1 cellular context compared by ENCODE assay signal in genomic region chr2:14079576-14079975, GRCh38.
TF ChIP-seq lines count a peak whose summit lies in the region.

No MANE protein-coding gene starts in this region.

TF ChIP-seq in GM12878, 131 proteins besides CTCF, POLR2A, EP300 and RAD21 (continued from another document):
- TF ChIP-seq, protein P1, sequence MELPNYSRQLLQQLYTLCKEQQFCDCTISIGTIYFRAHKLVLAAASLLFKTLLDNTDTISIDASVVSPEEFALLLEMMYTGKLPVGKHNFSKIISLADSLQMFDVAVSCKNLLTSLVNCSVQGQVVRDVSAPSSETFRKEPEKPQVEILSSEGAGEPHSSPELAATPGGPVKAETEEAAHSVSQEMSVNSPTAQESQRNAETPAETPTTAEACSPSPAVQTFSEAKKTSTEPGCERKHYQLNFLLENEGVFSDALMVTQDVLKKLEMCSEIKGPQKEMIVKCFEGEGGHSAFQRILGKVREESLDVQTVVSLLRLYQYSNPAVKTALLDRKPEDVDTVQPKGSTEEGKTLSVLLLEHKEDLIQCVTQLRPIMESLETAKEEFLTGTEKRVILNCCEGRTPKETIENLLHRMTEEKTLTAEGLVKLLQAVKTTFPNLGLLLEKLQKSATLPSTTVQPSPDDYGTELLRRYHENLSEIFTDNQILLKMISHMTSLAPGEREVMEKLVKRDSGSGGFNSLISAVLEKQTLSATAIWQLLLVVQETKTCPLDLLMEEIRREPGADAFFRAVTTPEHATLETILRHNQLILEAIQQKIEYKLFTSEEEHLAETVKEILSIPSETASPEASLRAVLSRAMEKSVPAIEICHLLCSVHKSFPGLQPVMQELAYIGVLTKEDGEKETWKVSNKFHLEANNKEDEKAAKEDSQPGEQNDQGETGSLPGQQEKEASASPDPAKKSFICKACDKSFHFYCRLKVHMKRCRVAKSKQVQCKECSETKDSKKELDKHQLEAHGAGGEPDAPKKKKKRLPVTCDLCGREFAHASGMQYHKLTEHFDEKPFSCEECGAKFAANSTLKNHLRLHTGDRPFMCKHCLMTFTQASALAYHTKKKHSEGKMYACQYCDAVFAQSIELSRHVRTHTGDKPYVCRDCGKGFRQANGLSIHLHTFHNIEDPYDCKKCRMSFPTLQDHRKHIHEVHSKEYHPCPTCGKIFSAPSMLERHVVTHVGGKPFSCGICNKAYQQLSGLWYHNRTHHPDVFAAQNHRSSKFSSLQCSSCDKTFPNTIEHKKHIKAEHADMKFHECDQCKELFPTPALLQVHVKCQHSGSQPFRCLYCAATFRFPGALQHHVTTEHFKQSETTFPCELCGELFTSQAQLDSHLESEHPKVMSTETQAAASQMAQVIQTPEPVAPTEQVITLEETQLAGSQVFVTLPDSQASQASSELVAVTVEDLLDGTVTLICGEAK (IDR thresholded peaks at IDR 0.05; ENCODE audit: borderline replicate concordance) = no peak
- TF ChIP-seq SIN3A (IDR thresholded peaks at IDR 0.05; ENCODE audit: low read depth, low read length) = no peak
- TF ChIP-seq, protein P2, sequence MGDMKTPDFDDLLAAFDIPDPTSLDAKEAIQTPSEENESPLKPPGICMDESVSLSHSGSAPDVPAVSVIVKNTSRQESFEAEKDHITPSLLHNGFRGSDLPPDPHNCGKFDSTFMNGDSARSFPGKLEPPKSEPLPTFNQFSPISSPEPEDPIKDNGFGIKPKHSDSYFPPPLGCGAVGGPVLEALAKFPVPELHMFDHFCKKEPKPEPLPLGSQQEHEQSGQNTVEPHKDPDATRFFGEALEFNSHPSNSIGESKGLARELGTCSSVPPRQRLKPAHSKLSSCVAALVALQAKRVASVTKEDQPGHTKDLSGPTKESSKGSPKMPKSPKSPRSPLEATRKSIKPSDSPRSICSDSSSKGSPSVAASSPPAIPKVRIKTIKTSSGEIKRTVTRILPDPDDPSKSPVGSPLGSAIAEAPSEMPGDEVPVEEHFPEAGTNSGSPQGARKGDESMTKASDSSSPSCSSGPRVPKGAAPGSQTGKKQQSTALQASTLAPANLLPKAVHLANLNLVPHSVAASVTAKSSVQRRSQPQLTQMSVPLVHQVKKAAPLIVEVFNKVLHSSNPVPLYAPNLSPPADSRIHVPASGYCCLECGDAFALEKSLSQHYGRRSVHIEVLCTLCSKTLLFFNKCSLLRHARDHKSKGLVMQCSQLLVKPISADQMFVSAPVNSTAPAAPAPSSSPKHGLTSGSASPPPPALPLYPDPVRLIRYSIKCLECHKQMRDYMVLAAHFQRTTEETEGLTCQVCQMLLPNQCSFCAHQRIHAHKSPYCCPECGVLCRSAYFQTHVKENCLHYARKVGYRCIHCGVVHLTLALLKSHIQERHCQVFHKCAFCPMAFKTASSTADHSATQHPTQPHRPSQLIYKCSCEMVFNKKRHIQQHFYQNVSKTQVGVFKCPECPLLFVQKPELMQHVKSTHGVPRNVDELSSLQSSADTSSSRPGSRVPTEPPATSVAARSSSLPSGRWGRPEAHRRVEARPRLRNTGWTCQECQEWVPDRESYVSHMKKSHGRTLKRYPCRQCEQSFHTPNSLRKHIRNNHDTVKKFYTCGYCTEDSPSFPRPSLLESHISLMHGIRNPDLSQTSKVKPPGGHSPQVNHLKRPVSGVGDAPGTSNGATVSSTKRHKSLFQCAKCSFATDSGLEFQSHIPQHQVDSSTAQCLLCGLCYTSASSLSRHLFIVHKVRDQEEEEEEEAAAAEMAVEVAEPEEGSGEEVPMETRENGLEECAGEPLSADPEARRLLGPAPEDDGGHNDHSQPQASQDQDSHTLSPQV (IDR thresholded peaks at IDR 0.05) = no peak
- no peak for TF ChIP-seq POU2F2 (IDR thresholded peaks at IDR 0.05; ENCODE audit: borderline replicate concordance, low read depth, low read length)
- no peak for TF ChIP-seq JUNB (IDR thresholded peaks at IDR 0.05)
- TF ChIP-seq JUND (IDR thresholded peaks at IDR 0.05; ENCODE audit: low read depth, low read length) = no peak
- TF ChIP-seq YY1 (IDR thresholded peaks at IDR 0.05; ENCODE audit: low read depth, low read length) = no peak
- TF ChIP-seq ATF3 (IDR thresholded peaks at IDR 0.05; ENCODE audit: borderline replicate concordance, extremely low read depth, low read depth, low read length) = no peak
- TF ChIP-seq CHD2 (IDR thresholded peaks at IDR 0.05; ENCODE audit: borderline replicate concordance, low read depth, low read length) = no peak
- no peak for TF ChIP-seq SREBF2 (IDR thresholded peaks at IDR 0.05; ENCODE audit: low read length)
- TF ChIP-seq CBFB (IDR thresholded peaks at IDR 0.05; ENCODE audit: low read depth) = no peak
- TF ChIP-seq ZNF24 (IDR thresholded peaks at IDR 0.05) = peak; percentile 78
- TF ChIP-seq ZNF217 (IDR thresholded peaks at IDR 0.05) = no peak
- no peak for TF ChIP-seq PAX8 (IDR thresholded peaks at IDR 0.05)
- TF ChIP-seq YBX1 (IDR thresholded peaks at IDR 0.05) = no peak
- TF ChIP-seq IKZF2 (IDR thresholded peaks at IDR 0.05) = peak in 1 of 2 experiments; percentile 23; a peak in 1 of 4 replicates
- no peak for TF ChIP-seq HCFC1 (IDR thresholded peaks at IDR 0.05; ENCODE audit: low read length)
- TF ChIP-seq BRCA1 (IDR thresholded peaks at IDR 0.05; ENCODE audit: low read depth, low read length) = no peak
- TF ChIP-seq CREB1 (IDR thresholded peaks at IDR 0.05; ENCODE audit: low read depth) = no peak
- TF ChIP-seq NFYA (IDR thresholded peaks at IDR 0.05; ENCODE audit: borderline replicate concordance, low read depth, low read length) = no peak
TF ChIP-seq in GM12878: peak in this region for 3.
